Comparison of ENCODE assay signal across 1 cellular context in the genomic region with DNA sequence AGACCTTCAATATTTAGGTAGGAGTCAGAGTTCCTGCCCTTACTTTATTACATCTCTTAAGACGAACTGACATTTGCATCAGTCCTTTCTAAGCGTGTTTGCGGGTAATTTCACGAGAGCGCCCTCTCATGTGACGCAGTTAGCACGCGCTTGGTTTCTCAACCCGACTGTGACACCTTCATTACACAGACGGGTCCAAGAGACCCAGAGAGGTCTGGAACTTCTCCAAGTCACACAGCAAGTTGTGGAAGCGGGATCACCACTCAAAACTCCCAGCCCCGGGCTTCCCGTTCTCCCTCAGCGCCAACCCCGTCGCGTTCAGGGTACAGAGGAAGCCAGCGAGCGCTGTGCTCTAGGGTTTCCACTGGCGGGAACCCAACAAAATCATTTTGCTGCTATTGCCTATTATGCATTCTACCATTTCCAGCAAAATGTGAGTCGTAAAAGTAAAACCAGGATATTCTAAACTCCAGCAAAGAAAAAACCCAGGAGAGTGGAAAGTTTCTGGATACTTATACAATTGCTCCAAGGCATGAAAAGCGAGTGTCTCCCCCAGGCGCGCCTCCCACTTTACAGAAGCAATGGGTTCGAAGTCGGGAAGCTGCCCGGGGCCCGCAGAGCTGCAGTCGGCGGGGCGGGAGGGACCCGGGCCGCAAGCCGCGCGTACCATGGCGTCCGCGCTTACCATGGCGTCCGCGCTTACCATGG.
A peak's percentile ranks its signal among the peaks of the same experiment; 100 is the strongest.
TF ChIP-seq lines count a peak whose summit lies in the region.

No MANE protein-coding gene starts in this region.

TF ChIP-seq in K562, 482 proteins besides CTCF, POLR2A, EP300 and RAD21 (continued from another document and continues in another):
- no peak for TF ChIP-seq HOMEZ (CRISPR knock-in tag; IDR thresholded peaks at IDR 0.05)
- no peak for TF ChIP-seq ID3 (CRISPR knock-in tag; IDR thresholded peaks at IDR 0.05)
- peak; percentile 57; the same call in 1 of the 2 replicates for TF ChIP-seq ID3 (tag; IDR thresholded peaks at IDR 0.05)
- TF ChIP-seq, protein P1, sequence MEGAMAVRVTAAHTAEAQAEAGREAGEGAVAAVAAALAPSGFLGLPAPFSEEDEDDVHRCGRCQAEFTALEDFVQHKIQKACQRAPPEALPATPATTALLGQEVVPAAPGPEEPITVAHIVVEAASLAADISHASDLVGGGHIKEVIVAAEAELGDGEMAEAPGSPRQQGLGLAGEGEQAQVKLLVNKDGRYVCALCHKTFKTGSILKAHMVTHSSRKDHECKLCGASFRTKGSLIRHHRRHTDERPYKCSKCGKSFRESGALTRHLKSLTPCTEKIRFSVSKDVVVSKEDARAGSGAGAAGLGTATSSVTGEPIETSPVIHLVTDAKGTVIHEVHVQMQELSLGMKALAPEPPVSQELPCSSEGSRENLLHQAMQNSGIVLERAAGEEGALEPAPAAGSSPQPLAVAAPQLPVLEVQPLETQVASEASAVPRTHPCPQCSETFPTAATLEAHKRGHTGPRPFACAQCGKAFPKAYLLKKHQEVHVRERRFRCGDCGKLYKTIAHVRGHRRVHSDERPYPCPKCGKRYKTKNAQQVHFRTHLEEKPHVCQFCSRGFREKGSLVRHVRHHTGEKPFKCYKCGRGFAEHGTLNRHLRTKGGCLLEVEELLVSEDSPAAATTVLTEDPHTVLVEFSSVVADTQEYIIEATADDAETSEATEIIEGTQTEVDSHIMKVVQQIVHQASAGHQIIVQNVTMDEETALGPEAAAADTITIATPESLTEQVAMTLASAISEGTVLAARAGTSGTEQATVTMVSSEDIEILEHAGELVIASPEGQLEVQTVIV (CRISPR knock-in tag; IDR thresholded peaks at IDR 0.05; ENCODE audit: borderline replicate concordance) = no peak
- TF ChIP-seq ETS2 (tag; IDR thresholded peaks at IDR 0.05; ENCODE audit: borderline replicate concordance, poor library complexity, severe bottlenecking) = no peak
- 0 out of 2 replicates have a peak, but pooled peaks have one; percentile 38 for TF ChIP-seq PML (IDR thresholded peaks at IDR 0.05; ENCODE audit: low read length)
- TF ChIP-seq ARID1B (IDR thresholded peaks at IDR 0.05) = no peak
- no peak for TF ChIP-seq ZNF124 (CRISPR knock-in tag; IDR thresholded peaks at IDR 0.05)
- no peak for TF ChIP-seq ESRRB (CRISPR knock-in tag; IDR thresholded peaks at IDR 0.05; ENCODE audit: borderline replicate concordance)
- no peak for TF ChIP-seq TAF15 (IDR thresholded peaks at IDR 0.05; ENCODE audit: low read depth, low read length)
- TF ChIP-seq LCOR (CRISPR knock-in tag; IDR thresholded peaks at IDR 0.05) = 0 out of 2 replicates have a peak, but pooled peaks have one; percentile 82
- no peak for TF ChIP-seq ZBTB7A (IDR thresholded peaks at IDR 0.05; ENCODE audit: borderline replicate concordance, control insufficient read depth, low read depth, low read length)
- TF ChIP-seq KAT7 (CRISPR knock-in tag; IDR thresholded peaks at IDR 0.05; ENCODE audit: borderline replicate concordance) = peak; percentile 95
- no peak for TF ChIP-seq CBFA2T2 (conservative IDR thresholded peaks at IDR 0.05)
- no peak for TF ChIP-seq PRPF4 (IDR thresholded peaks at IDR 0.05; ENCODE audit: insufficient read depth, low read depth, low read length, poor library complexity, severe bottlenecking)
- TF ChIP-seq, protein P2, sequence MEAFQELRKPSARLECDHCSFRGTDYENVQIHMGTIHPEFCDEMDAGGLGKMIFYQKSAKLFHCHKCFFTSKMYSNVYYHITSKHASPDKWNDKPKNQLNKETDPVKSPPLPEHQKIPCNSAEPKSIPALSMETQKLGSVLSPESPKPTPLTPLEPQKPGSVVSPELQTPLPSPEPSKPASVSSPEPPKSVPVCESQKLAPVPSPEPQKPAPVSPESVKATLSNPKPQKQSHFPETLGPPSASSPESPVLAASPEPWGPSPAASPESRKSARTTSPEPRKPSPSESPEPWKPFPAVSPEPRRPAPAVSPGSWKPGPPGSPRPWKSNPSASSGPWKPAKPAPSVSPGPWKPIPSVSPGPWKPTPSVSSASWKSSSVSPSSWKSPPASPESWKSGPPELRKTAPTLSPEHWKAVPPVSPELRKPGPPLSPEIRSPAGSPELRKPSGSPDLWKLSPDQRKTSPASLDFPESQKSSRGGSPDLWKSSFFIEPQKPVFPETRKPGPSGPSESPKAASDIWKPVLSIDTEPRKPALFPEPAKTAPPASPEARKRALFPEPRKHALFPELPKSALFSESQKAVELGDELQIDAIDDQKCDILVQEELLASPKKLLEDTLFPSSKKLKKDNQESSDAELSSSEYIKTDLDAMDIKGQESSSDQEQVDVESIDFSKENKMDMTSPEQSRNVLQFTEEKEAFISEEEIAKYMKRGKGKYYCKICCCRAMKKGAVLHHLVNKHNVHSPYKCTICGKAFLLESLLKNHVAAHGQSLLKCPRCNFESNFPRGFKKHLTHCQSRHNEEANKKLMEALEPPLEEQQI (IDR thresholded peaks at IDR 0.05) = no peak
- TF ChIP-seq, protein P3, sequence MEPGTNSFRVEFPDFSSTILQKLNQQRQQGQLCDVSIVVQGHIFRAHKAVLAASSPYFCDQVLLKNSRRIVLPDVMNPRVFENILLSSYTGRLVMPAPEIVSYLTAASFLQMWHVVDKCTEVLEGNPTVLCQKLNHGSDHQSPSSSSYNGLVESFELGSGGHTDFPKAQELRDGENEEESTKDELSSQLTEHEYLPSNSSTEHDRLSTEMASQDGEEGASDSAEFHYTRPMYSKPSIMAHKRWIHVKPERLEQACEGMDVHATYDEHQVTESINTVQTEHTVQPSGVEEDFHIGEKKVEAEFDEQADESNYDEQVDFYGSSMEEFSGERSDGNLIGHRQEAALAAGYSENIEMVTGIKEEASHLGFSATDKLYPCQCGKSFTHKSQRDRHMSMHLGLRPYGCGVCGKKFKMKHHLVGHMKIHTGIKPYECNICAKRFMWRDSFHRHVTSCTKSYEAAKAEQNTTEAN (CRISPR knock-in tag; IDR thresholded peaks at IDR 0.05) = no peak
- TF ChIP-seq TOE1 (IDR thresholded peaks at IDR 0.05; ENCODE audit: borderline replicate concordance) = 0 out of 2 replicates have a peak, but pooled peaks have one; percentile 42
- TF ChIP-seq TOE1 (CRISPR knock-in tag; IDR thresholded peaks at IDR 0.05; ENCODE audit: borderline replicate concordance, low read depth) = no peak
- TF ChIP-seq KDM1A (IDR thresholded peaks at IDR 0.05) = peak; percentile 22 to 52; a peak in 3 of 4 replicates
- TF ChIP-seq CCNT2 (IDR thresholded peaks at IDR 0.05; ENCODE audit: borderline replicate concordance, extremely low read depth, insufficient read length, low read depth, low read length) = no peak
- 0 out of 2 replicates have a peak, but pooled peaks have one; percentile 23 for TF ChIP-seq CTBP1 (IDR thresholded peaks at IDR 0.05; ENCODE audit: borderline replicate concordance)
- no peak for TF ChIP-seq ZNF224 (CRISPR knock-in tag; IDR thresholded peaks at IDR 0.05)
- TF ChIP-seq ZNF707 (CRISPR knock-in tag; conservative IDR thresholded peaks at IDR 0.05) = no peak
- TF ChIP-seq POLR2AphosphoS5 (IDR thresholded peaks at IDR 0.05; ENCODE audit: control insufficient read depth, insufficient read depth, low read depth, low read length) = no peak
- no peak; the same call in 1 of the 2 replicates for TF ChIP-seq MAFK (IDR thresholded peaks at IDR 0.05; ENCODE audit: low read length)
- TF ChIP-seq ZNF133 (CRISPR knock-in tag; IDR thresholded peaks at IDR 0.05) = no peak
- no peak for TF ChIP-seq ZNF134 (CRISPR knock-in tag; conservative IDR thresholded peaks at IDR 0.05)
- no peak for TF ChIP-seq MEF2D (tag; conservative IDR thresholded peaks at IDR 0.05; ENCODE audit: low read depth)
- no peak; the same call in 1 of the 2 replicates for TF ChIP-seq TCF3 (CRISPR knock-in tag; IDR thresholded peaks at IDR 0.05)
- no peak for TF ChIP-seq MIER1 (IDR thresholded peaks at IDR 0.05; ENCODE audit: low read depth)
- TF ChIP-seq ELF2 (CRISPR knock-in tag; IDR thresholded peaks at IDR 0.05) = no peak
- no peak for TF ChIP-seq MYNN (IDR thresholded peaks at IDR 0.05)
- no peak for TF ChIP-seq MYNN (CRISPR knock-in tag; IDR thresholded peaks at IDR 0.05)
- no peak for TF ChIP-seq MCM3 (IDR thresholded peaks at IDR 0.05)
- TF ChIP-seq, protein P4, sequence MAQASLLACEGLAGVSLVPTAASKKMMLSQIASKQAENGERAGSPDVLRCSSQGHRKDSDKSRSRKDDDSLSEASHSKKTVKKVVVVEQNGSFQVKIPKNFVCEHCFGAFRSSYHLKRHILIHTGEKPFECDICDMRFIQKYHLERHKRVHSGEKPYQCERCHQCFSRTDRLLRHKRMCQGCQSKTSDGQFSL (CRISPR knock-in tag; IDR thresholded peaks at IDR 0.05) = no peak
- TF ChIP-seq, protein P4 (tag; IDR thresholded peaks at IDR 0.05) = no peak
- no peak for TF ChIP-seq CSDE1 (IDR thresholded peaks at IDR 0.05)
- no peak for TF ChIP-seq ZNF174 (CRISPR knock-in tag; IDR thresholded peaks at IDR 0.05)
- TF ChIP-seq, protein P5, sequence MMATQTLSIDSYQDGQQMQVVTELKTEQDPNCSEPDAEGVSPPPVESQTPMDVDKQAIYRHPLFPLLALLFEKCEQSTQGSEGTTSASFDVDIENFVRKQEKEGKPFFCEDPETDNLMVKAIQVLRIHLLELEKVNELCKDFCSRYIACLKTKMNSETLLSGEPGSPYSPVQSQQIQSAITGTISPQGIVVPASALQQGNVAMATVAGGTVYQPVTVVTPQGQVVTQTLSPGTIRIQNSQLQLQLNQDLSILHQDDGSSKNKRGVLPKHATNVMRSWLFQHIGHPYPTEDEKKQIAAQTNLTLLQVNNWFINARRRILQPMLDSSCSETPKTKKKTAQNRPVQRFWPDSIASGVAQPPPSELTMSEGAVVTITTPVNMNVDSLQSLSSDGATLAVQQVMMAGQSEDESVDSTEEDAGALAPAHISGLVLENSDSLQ (IDR thresholded peaks at IDR 0.05) = peak; percentile 45
- TF ChIP-seq ZNF511 (CRISPR knock-in tag; IDR thresholded peaks at IDR 0.05) = no peak
- TF ChIP-seq, protein P6, sequence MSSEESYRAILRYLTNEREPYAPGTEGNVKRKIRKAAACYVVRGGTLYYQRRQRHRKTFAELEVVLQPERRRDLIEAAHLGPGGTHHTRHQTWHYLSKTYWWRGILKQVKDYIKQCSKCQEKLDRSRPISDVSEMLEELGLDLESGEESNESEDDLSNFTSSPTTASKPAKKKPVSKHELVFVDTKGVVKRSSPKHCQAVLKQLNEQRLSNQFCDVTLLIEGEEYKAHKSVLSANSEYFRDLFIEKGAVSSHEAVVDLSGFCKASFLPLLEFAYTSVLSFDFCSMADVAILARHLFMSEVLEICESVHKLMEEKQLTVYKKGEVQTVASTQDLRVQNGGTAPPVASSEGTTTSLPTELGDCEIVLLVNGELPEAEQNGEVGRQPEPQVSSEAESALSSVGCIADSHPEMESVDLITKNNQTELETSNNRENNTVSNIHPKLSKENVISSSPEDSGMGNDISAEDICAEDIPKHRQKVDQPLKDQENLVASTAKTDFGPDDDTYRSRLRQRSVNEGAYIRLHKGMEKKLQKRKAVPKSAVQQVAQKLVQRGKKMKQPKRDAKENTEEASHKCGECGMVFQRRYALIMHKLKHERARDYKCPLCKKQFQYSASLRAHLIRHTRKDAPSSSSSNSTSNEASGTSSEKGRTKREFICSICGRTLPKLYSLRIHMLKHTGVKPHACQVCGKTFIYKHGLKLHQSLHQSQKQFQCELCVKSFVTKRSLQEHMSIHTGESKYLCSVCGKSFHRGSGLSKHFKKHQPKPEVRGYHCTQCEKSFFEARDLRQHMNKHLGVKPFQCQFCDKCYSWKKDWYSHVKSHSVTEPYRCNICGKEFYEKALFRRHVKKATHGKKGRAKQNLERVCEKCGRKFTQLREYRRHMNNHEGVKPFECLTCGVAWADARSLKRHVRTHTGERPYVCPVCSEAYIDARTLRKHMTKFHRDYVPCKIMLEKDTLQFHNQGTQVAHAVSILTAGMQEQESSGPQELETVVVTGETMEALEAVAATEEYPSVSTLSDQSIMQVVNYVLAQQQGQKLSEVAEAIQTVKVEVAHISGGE (CRISPR knock-in tag; IDR thresholded peaks at IDR 0.05) = no peak; a peak in 1 of 6 replicates
- no peak for TF ChIP-seq SREBF2 (CRISPR knock-in tag; IDR thresholded peaks at IDR 0.05)
- no peak for TF ChIP-seq DEAF1 (CRISPR knock-in tag; IDR thresholded peaks at IDR 0.05)
- TF ChIP-seq ZNF764 (CRISPR knock-in tag; IDR thresholded peaks at IDR 0.05; ENCODE audit: low read depth) = no peak
- TF ChIP-seq SRSF3 (IDR thresholded peaks at IDR 0.05; ENCODE audit: insufficient read depth, low read length) = 0 out of 2 replicates have a peak, but pooled peaks have one; percentile 0
- no peak for TF ChIP-seq PCBP2 (IDR thresholded peaks at IDR 0.05; ENCODE audit: low read depth, low read length, poor library complexity, severe bottlenecking)
- TF ChIP-seq CBFA2T3 (IDR thresholded peaks at IDR 0.05) = no peak
- peak; percentile 87 for TF ChIP-seq BHLHE40 (IDR thresholded peaks at IDR 0.05; ENCODE audit: low read length)
- TF ChIP-seq ZNF507 (tag; conservative IDR thresholded peaks at IDR 0.05) = no peak
- TF ChIP-seq ZNF830 (CRISPR knock-in tag; IDR thresholded peaks at IDR 0.05) = no peak
